1 cellular context compared by ENCODE assay signal in genomic region chr1:67333603-67334002, GRCh38.
TF ChIP-seq lines count a peak whose summit lies in the region.

No MANE protein-coding gene starts in this region.

TF ChIP-seq in GM12878, 131 proteins besides CTCF, POLR2A, EP300 and RAD21 (continued from another document):
- no peak for TF ChIP-seq POLR2AphosphoS5 (IDR thresholded peaks at IDR 0.05; ENCODE audit: low read length)
